ENCODE assay signal across 8 cellular contexts in the genomic region with DNA sequence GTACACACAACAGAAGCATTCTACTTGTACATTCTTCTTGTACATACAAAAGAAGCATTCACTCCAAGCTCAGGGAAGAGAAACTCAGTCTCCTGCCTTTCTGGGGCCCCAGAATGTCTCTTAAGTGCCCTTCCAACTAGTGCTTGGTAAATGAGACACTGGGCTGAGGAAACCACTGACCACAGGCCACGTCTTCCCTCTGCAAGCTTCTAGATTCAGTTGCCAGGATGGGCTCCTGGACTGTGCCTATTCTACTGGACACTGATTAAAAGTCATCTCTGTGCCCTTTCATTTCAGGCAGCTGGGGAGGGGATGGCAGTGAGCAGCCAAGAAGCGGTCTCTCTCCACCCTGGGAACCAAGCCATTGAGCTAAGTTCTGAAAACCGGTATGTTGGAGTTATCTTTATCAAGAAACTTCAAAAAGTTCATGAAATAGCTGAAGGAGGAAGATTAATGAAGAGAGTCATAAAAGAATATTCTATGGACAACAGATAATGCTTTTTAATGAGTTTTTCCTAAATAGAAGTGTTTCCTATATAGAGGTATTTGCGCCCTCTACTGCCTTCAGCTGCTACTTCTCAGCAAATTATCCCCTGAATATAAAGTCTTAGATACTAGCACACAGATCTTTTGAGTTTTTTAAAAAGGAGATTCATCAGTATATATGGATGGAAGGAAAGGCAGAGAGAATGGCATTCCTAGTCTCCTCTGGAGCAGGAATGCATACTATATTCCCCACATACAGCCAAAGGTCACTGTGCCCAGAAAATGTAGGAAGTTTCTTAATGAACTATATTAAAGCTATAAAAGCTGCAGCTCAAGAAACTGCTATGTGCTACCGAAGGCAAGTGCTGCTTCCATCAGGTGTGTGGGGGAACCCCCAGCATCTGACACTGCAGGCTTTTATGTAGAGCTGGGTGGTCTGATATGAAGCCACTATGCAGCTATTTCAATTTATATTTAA. TPM values are rescaled to one million over a fixed set of nuclear protein-coding genes. Genes with fewer than 3 reads are reported as not detected.
DNase-seq lines count a peak whose midpoint lies in the region; ATAC-seq and TF ChIP-seq lines count a peak whose summit lies in the region.

No MANE protein-coding gene starts in this region.

- intact Hi-C loops in prostate gland (cut with DNase I) = no loop called here
- intact Hi-C loops in posterior vena cava (cut with DNase I) = loop anchor here in 1 of 2 donors (5.0 kb wide), 1 partner anchor 112 kb away; no protein-coding TSS in a partner anchor

- peak; percentile 46; the same call in 1 of the 2 replicates for TF ChIP-seq CTCF in OCI-LY1 (IDR thresholded peaks at IDR 0.05; ENCODE audit: low read length)
- TF ChIP-seq CTCF in epithelial cell of proximal tubule (conservative IDR thresholded peaks at IDR 0.05; ENCODE audit: low read depth, low read length) = peak; percentile 66
- TF ChIP-seq CTCF in prostate gland (IDR thresholded peaks at IDR 0.05) = peak in 3 of 4 experiments; percentile 13 to 59 (median 47)

- WGBS in prostate gland = 59% methylated on average over 5 of the region's 5 CpGs

- peaks cover 13% of the 10 kb centered on the region for H3K27me3 Mint-ChIP-seq in activated naive CD4-positive, alpha-beta T cell treated with anti-CD3 and anti-CD28 coated beads, Interleukin-2, amount 10 ng/mL, durations not matched to agents 7 days and 5 days

- H2AFZ ChIP-seq in OCI-LY1 (ENCODE audit: low read length) = no peak overlapping the region

- peak; percentile 41 for DNase-seq in activated naive CD4-positive, alpha-beta T cell treated with anti-CD3 and anti-CD28 coated beads, Interleukin-2, amount 10 ng/mL, durations not matched to agents 7 days and 5 days
- no peak for DNase-seq in activated naive CD4-positive, alpha-beta T cell treated with anti-CD3 and anti-CD28 coated beads, Interleukin-2, amount 50 U/mL, for 72 hours (ENCODE audit: low spot score in 2 of 2)
- DNase-seq in epithelial cell of proximal tubule (ENCODE audit: low read depth) (no peak), prostate gland (ENCODE audit: low spot score) (no peak), posterior vena cava (ENCODE audit: low spot score) (no peak)

- no peaks in the 10 kb centered on the region for H3K36me3 Mint-ChIP-seq in activated naive CD4-positive, alpha-beta T cell treated with anti-CD3 and anti-CD28 coated beads, Interleukin-2, amount 10 ng/mL, durations not matched to agents 7 days and 5 days
- H3K36me3 Mint-ChIP-seq in activated naive CD4-positive, alpha-beta T cell treated with anti-CD3 and anti-CD28 coated beads, Interleukin-2, amount 50 U/mL, for 72 hours = no peaks in the 10 kb centered on the region

- H3K4me2 ChIP-seq in OCI-LY1 (ENCODE audit: low read length) = no peak overlapping the region

- CTCF ChIA-PET in activated naive CD4-positive, alpha-beta T cell treated with anti-CD3 and anti-CD28 coated beads, Interleukin-2, amount 10 ng/mL, durations not matched to agents 7 days and 5 days (lab: Charles Lee) = interaction anchor here (0.6 to 4.0 kb wide), 30 partner anchors 9 to 380 kb away, joined by 3 to 30 read pairs (median 4); partner anchors contain the start of genes FAS, IFIT1, IFIT2 and IFIT3

- no peaks in the 10 kb centered on the region for H4K20me1 ChIP-seq in OCI-LY1 (ENCODE audit: insufficient read depth, low read length)

- no peaks in the 10 kb centered on the region for H3K27me3 ChIP-seq in OCI-LY1 (ENCODE audit: insufficient read depth, low read length)
- H3K27me3 ChIP-seq in prostate gland (replicated peaks; ENCODE audit: insufficient read depth) = no peaks in the 10 kb centered on the region

- no peaks in the 10 kb centered on the region for H3K4me1 ChIP-seq in OCI-LY1 (ENCODE audit: insufficient read depth, low read length, severe bottlenecking)
- H3K4me1 ChIP-seq in prostate gland (replicated peaks) = peaks cover 6% of the 10 kb centered on the region

- H3K9me3 ChIP-seq in OCI-LY1 (ENCODE audit: low read length) (no peaks in the 10 kb centered on the region), prostate gland (no peaks in the 10 kb centered on the region)

- H3K9me3 Mint-ChIP-seq in activated naive CD4-positive, alpha-beta T cell treated with anti-CD3 and anti-CD28 coated beads, Interleukin-2, amount 10 ng/mL, durations not matched to agents 7 days and 5 days = no peaks in the 10 kb centered on the region
- no peaks in the 10 kb centered on the region for H3K9me3 Mint-ChIP-seq in activated naive CD4-positive, alpha-beta T cell treated with anti-CD3 and anti-CD28 coated beads, Interleukin-2, amount 50 U/mL, for 72 hours

- H3K36me3 ChIP-seq in OCI-LY1 (ENCODE audit: insufficient read depth, low read length) (no peaks in the 10 kb centered on the region), prostate gland (no peaks in the 10 kb centered on the region)

- H3F3A ChIP-seq in OCI-LY1 (ENCODE audit: insufficient read depth, low read length) = no peaks in the 10 kb centered on the region

- peaks cover 3% of the 10 kb centered on the region for H3K4me1 Mint-ChIP-seq in activated naive CD4-positive, alpha-beta T cell treated with anti-CD3 and anti-CD28 coated beads, Interleukin-2, amount 10 ng/mL, durations not matched to agents 7 days and 5 days

- ATAC-seq in activated naive CD4-positive, alpha-beta T cell treated with anti-CD3 and anti-CD28 coated beads, Interleukin-2, amount 50 U/mL, for 72 hours = no peak
- no peak for ATAC-seq in HG02885 (IDR thresholded peaks at IDR 0.05; ENCODE audit: poor library complexity, unreplicated experiment)
- no peak for ATAC-seq in GM19395 (IDR thresholded peaks at IDR 0.05; ENCODE audit: unreplicated experiment)

- H3K27ac Mint-ChIP-seq in activated naive CD4-positive, alpha-beta T cell treated with anti-CD3 and anti-CD28 coated beads, Interleukin-2, amount 10 ng/mL, durations not matched to agents 7 days and 5 days = no peak overlapping the region
- no peak overlapping the region for H3K27ac Mint-ChIP-seq in activated naive CD4-positive, alpha-beta T cell treated with anti-CD3 and anti-CD28 coated beads, Interleukin-2, amount 50 U/mL, for 72 hours

- no peaks in the 10 kb centered on the region for H3K79me2 ChIP-seq in OCI-LY1 (ENCODE audit: insufficient read depth, low read length)

- H3K4me3 ChIP-seq in OCI-LY1 (ENCODE audit: low read depth, low read length, poor library complexity, severe bottlenecking) = no peak overlapping the region
- no peak overlapping the region for H3K4me3 ChIP-seq in epithelial cell of proximal tubule (ENCODE audit: low read depth, low read length)
- H3K4me3 ChIP-seq in prostate gland = no peak overlapping the region

- no peak for TF ChIP-seq POLR2A in prostate gland (IDR thresholded peaks at IDR 0.05)

- H3K4me3 Mint-ChIP-seq in activated naive CD4-positive, alpha-beta T cell treated with anti-CD3 and anti-CD28 coated beads, Interleukin-2, amount 10 ng/mL, durations not matched to agents 7 days and 5 days = no peak overlapping the region

- no peaks in the 10 kb centered on the region for H3K9me2 ChIP-seq in OCI-LY1 (ENCODE audit: low read depth, low read length)

- no peak overlapping the region for H3K9ac ChIP-seq in OCI-LY1 (ENCODE audit: low read length)

- H3K27ac ChIP-seq in OCI-LY1 (ENCODE audit: low read depth, low read length, poor library complexity, severe bottlenecking) = no peak overlapping the region
- no peak overlapping the region for H3K27ac ChIP-seq in prostate gland

RNA-seq across cellular contexts. Expression of gene IFIT1B, which starts 8.4 kb away (rescaled TPM):
- not detected for total RNA-seq in activated naive CD4-positive, alpha-beta T cell treated with anti-CD3 and anti-CD28 coated beads, Interleukin-2, amount 50 U/mL, for 72 hours
- total RNA-seq in epithelial cell of proximal tubule (0.36 TPM in 1 of 2 replicates, not detected in the other), prostate gland (not detected), posterior vena cava (1 to 10 TPM in 1 of 2 donors, under 1 TPM in 1; 0.14 to 1.1 TPM)

RNA-seq across cellular contexts. Expression of gene IFIT1, which starts 23.0 kb away (rescaled TPM):
- 1 to 10 TPM; 1.6 to 9.0 TPM for total RNA-seq in activated naive CD4-positive, alpha-beta T cell treated with anti-CD3 and anti-CD28 coated beads, Interleukin-2, amount 50 U/mL, for 72 hours
- total RNA-seq in epithelial cell of proximal tubule (2.0 and 3.4 TPM in 2 replicates), prostate gland (10 to 100 TPM in 1 of 2 donors, 1 to 10 TPM in 1; 7.6 to 17.4 TPM), posterior vena cava (10 to 100 TPM in 1 of 2 donors, 1 to 10 TPM in 1; 9.8 to 13.8 TPM)

RNA-seq across cellular contexts. Expression of gene IFIT3, which starts 41.6 kb away (rescaled TPM):
- total RNA-seq in activated naive CD4-positive, alpha-beta T cell treated with anti-CD3 and anti-CD28 coated beads, Interleukin-2, amount 50 U/mL, for 72 hours = 10 to 100 TPM in 1 of 2 donors, 1 to 10 TPM in 1; 2.6 to 12.6 TPM
- total RNA-seq in epithelial cell of proximal tubule (5.3 and 10.5 TPM in 2 replicates), prostate gland (1 to 10 TPM; 6.4 to 9.5 TPM), posterior vena cava (10 to 100 TPM; 10.5 to 17.0 TPM)

RNA-seq across cellular contexts. Expression of gene IFIT5, which starts 44.9 kb away (rescaled TPM):
- total RNA-seq in activated naive CD4-positive, alpha-beta T cell treated with anti-CD3 and anti-CD28 coated beads, Interleukin-2, amount 50 U/mL, for 72 hours = 10 to 100 TPM in 1 of 2 donors, 1 to 10 TPM in 1; 3.1 to 10.9 TPM
- total RNA-seq in epithelial cell of proximal tubule = 9.6 and 11.6 TPM in 2 replicates
- 10 to 100 TPM; 11.5 TPM for total RNA-seq in prostate gland
- total RNA-seq in posterior vena cava = 10 to 100 TPM; 22.4 to 23.2 TPM
